ENCODE assay signal across 28 cellular contexts in genomic region chr3:112967425-112967824, GRCh38. TPM values are rescaled to one million over a fixed set of nuclear protein-coding genes. Genes with fewer than 3 reads are reported as not detected.
DNase-seq lines count a peak whose midpoint lies in the region; ATAC-seq and TF ChIP-seq lines count a peak whose summit lies in the region.
"Had no signal": no experiment of that assay in that cellular context is flagged by ENCODE, and none has a peak within 500 bp of the region (broad histone marks: within the 10 kb centered on the region; RNA-seq: fewer than 3 reads in every experiment).

No MANE protein-coding gene starts in this region.

- intact Hi-C loops in CD14-positive monocyte (cut with micrococcal nuclease): loop anchor here (5.0 to 10.0 kb wide), 2 partner anchors 93 to 155 kb away; no protein-coding TSS in a partner anchor

- POLR2A ChIA-PET in naive thymus-derived CD8-positive, alpha-beta T cell (lab: Charles Lee): interaction anchor here (0.6 kb wide), 1 partner anchor 34 kb away, joined by 3 read pairs; no protein-coding TSS in a partner anchor

- H3K27ac Mint-ChIP-seq in activated T-cell treated with anti-CD3 and anti-CD28 coated beads, Interleukin-2, amount 50 U/mL, for 24 hours: peak overlapping the region; percentile 31
- H3K27ac Mint-ChIP-seq in CD14-positive monocyte (peak overlapping the region; percentile 83 to 96 (median 93)), T-helper 17 cell (peak overlapping the region; percentile 54)
- peak overlapping the region in 8 of 10 donors; percentile 9 to 100 (median 66) for H3K27ac Mint-ChIP-seq in naive thymus-derived CD8-positive, alpha-beta T cell
- H3K27ac Mint-ChIP-seq: GM23338 had no signal

- H3K27me3 Mint-ChIP-seq in activated T-cell treated with anti-CD3 and anti-CD28 coated beads, Interleukin-2, amount 50 U/mL, for 24 hours: no peaks in the 10 kb centered on the region
- peaks cover 0 to 3% (median 0%) of the 10 kb centered on the region in 3 donors for H3K27me3 Mint-ChIP-seq in CD14-positive monocyte (ENCODE audit: low read depth in 3 of 3)
- H3K27me3 Mint-ChIP-seq in T-helper 17 cell: no peaks in the 10 kb centered on the region
- H3K27me3 Mint-ChIP-seq in naive thymus-derived CD8-positive, alpha-beta T cell: no peaks in the 10 kb centered on the region
- H3K27me3 Mint-ChIP-seq: CD8-positive, alpha-beta memory T cell had no signal

- H3K4me1 Mint-ChIP-seq in activated T-cell treated with anti-CD3 and anti-CD28 coated beads, Interleukin-2, amount 50 U/mL, for 24 hours (ENCODE audit: low read depth): peaks cover 65% of the 10 kb centered on the region
- H3K4me1 Mint-ChIP-seq in CD14-positive monocyte (peaks cover 56% of the 10 kb centered on the region), T-helper 17 cell (peaks cover 44% of the 10 kb centered on the region)
- H3K4me1 Mint-ChIP-seq in naive thymus-derived CD8-positive, alpha-beta T cell: peaks cover 38 to 73% (median 59%) of the 10 kb centered on the region in 4 donors
- H3K4me1 Mint-ChIP-seq: GM23338 had no signal

- H3K9me3 ChIP-seq in T-helper 17 cell (ENCODE audit: control insufficient read depth, low read length, poor library complexity, severe bottlenecking): peaks cover 6% of the 10 kb centered on the region
- H3K9me3 ChIP-seq: lower lobe of right lung, pancreas, SJCRH30, testis had no signal

- H3K4me3 Mint-ChIP-seq in activated T-cell treated with anti-CD3 and anti-CD28 coated beads, Interleukin-2, amount 50 U/mL, for 24 hours: no peak overlapping the region
- H3K4me3 Mint-ChIP-seq in CD14-positive monocyte: peak overlapping the region in 1 of 2 donors; percentile 48
- H3K4me3 Mint-ChIP-seq in T-helper 17 cell: peak overlapping the region; percentile 34
- peak overlapping the region in 6 of 10 donors; percentile 8 to 61 (median 50) for H3K4me3 Mint-ChIP-seq in naive thymus-derived CD8-positive, alpha-beta T cell
- H3K4me3 Mint-ChIP-seq: GM23338 had no signal

- TF ChIP-seq CTCF in CD14-positive monocyte (IDR thresholded peaks at IDR 0.05): no peak

- ATAC-seq in T-helper 17 cell: no peak
- ATAC-seq in naive thymus-derived CD8-positive, alpha-beta T cell: no peak
- ATAC-seq: GM23338 had no signal

- H3K9me3 Mint-ChIP-seq in activated T-cell treated with anti-CD3 and anti-CD28 coated beads, Interleukin-2, amount 50 U/mL, for 24 hours: peaks cover 24% of the 10 kb centered on the region
- peaks cover 6 to 21% (median 16%) of the 10 kb centered on the region in 7 donors for H3K9me3 Mint-ChIP-seq in CD14-positive monocyte
- peaks cover 10 to 28% (median 21%) of the 10 kb centered on the region in 9 donors for H3K9me3 Mint-ChIP-seq in naive thymus-derived CD8-positive, alpha-beta T cell

- peaks cover 33% of the 10 kb centered on the region for H3K36me3 Mint-ChIP-seq in activated T-cell treated with anti-CD3 and anti-CD28 coated beads, Interleukin-2, amount 50 U/mL, for 24 hours (ENCODE audit: low read depth)
- peaks cover 8 to 22% of the 10 kb centered on the region in 2 donors for H3K36me3 Mint-ChIP-seq in CD14-positive monocyte
- peaks cover 13% of the 10 kb centered on the region for H3K36me3 Mint-ChIP-seq in T-helper 17 cell (ENCODE audit: low read depth)
- H3K36me3 Mint-ChIP-seq in naive thymus-derived CD8-positive, alpha-beta T cell: peaks cover 18 to 29% (median 25%) of the 10 kb centered on the region in 3 donors

- DNase-seq in activated T-cell treated with anti-CD3 and anti-CD28 coated beads, Interleukin-2, amount 50 U/mL, for 24 hours: no peak
- DNase-seq in activated T-cell treated with anti-CD3 and anti-CD28 coated beads for 4 hours: no peak
- DNase-seq in CD14-positive monocyte (ENCODE audit: low spot score): no peak
- no peak for DNase-seq in T-helper 17 cell
- DNase-seq in naive thymus-derived CD8-positive, alpha-beta T cell: no peak
- no peak for DNase-seq in RKO (ENCODE audit: low spot score)
- no peak for DNase-seq in occipital lobe (lab: John Stamatoyannopoulos, UW)
- no peak for DNase-seq in T-helper 9 cell
- DNase-seq: activated CD4-positive, alpha-beta T cell treated with anti-CD3 and anti-CD28 coated beads, Interleukin-2, amount 50 U/mL, for 4 hours; activated CD4-positive, CD25-positive, alpha-beta regulatory T cell; activated CD8-positive, alpha-beta memory T cell treated with anti-CD3 and anti-CD28 coated beads, Interleukin-2, amount 50 U/mL, for 48 hours; activated gamma-delta T cell treated with Interleukin-2 at 50 U/mL for 16 hours; amygdala; CD8-positive, alpha-beta memory T cell; effector CD4-positive, alpha-beta T cell; hypothalamus; lower lobe of right lung; NCI-H1436; NCI-H345; NCI-H774; pancreas; SJCRH30; stimulated activated naive CD4-positive, alpha-beta T cell had no signal

RNA-seq across cellular contexts. Expression of gene CD200R1, which starts 7.5 kb away (rescaled TPM):
- 1 to 10 TPM; 1.5 to 9.0 TPM for polyA plus RNA-seq in CD14-positive monocyte
- 10 to 100 TPM in 1 of 2 donors, 1 to 10 TPM in 1; 7.1 to 12.8 TPM for total RNA-seq in T-helper 17 cell
- total RNA-seq in naive thymus-derived CD8-positive, alpha-beta T cell: 1 to 10 TPM; 8.8 to 9.5 TPM
- polyA plus RNA-seq in naive thymus-derived CD8-positive, alpha-beta T cell: 10 to 100 TPM in 1 of 3 donors, 1 to 10 TPM in 2; 6.4 to 11.0 (median 7.7) TPM
- total RNA-seq in occipital lobe: 0.62 TPM
- total RNA-seq: Daoy, epithelial cell of proximal tubule, renal cortical epithelial cell had no signal

RNA-seq across cellular contexts. Expression of gene GTPBP8, which starts 23.4 kb away (rescaled TPM):
- polyA plus RNA-seq in CD14-positive monocyte: 10 to 100 TPM in 1 of 2 donors, 1 to 10 TPM in 1; 9.8 to 10.8 TPM
- 10 to 100 TPM; 16.7 to 20.4 TPM for total RNA-seq in T-helper 17 cell
- 10 to 100 TPM; 29.3 to 36.9 TPM for total RNA-seq in naive thymus-derived CD8-positive, alpha-beta T cell
- 10 to 100 TPM; 22.8 to 26.4 (median 25.9) TPM for polyA plus RNA-seq in naive thymus-derived CD8-positive, alpha-beta T cell
- total RNA-seq in occipital lobe: 25.3 TPM

Comparison
In these comparisons a context has a peak if more than half of its experiments do, and no peak if none do; other contexts are left out.
1. H3K27ac Mint-ChIP-seq: peak in every context shown above with its lines; median percentile 93 in CD14-positive monocyte; 66 in naive thymus-derived CD8-positive, alpha-beta T cell; 54 in T-helper 17 cell; 31 in activated T-cell treated with anti-CD3 and anti-CD28 coated beads, Interleukin-2, amount 50 U/mL, for 24 hours.